ENCODE assay signal across 14 cellular contexts in the genomic region with DNA sequence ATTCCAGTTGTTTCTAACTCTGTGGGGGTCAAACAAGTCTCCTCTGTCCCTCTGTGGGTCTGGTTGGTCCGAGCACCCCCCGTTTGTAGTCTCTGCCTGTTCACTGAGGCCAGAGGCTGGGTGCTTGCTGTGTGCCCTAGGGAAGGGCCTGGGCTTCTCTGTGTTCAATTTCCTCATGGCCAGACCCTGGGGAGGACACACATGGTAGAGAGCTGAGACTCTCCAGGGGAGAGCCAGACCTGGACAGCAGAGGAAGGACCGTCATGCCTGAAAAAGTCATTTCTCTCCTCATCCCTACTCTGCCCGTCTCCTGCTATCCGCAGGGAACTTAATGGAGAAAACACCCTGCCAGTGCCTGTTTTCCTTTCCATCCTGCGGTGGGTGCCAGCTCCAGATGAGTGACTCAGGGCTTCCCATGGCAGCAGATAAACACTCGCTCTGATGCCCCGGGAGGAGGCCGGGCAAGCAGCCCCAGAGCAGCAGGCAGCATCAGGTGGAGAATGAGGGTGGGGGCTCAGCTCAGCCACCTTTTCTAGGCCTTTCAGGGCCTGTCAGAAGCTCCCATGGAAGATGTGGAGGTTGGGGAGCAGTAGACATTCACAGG. TPM values are rescaled to one million over a fixed set of nuclear protein-coding genes. Genes with fewer than 3 reads are reported as not detected.
DNase-seq lines count a peak whose midpoint lies in the region; ATAC-seq and TF ChIP-seq lines count a peak whose summit lies in the region.
"Had no signal": no experiment of that assay in that cellular context is flagged by ENCODE, and none has a peak within 500 bp of the region (broad histone marks: within the 10 kb centered on the region; RNA-seq: fewer than 3 reads in every experiment).

No MANE protein-coding gene starts in this region.

- H2BK120ac ChIP-seq in mesendoderm (ENCODE audit: low read depth, low read length), result no peak overlapping the region

- no peak overlapping the region for H3K4ac ChIP-seq in mesendoderm (ENCODE audit: low read depth, low read length)

- H3K18ac ChIP-seq in mesendoderm (ENCODE audit: low read length), result no peak overlapping the region

- no peaks in the 10 kb centered on the region for H4K20me1 ChIP-seq in fibroblast of lung (ENCODE audit: control insufficient read depth, extremely low read depth, insufficient read depth, low read length)

- no peak overlapping the region for H2BK5ac ChIP-seq in mesendoderm (ENCODE audit: low read length)

- no peak overlapping the region for H3K4me2 ChIP-seq in fibroblast of lung (ENCODE audit: extremely low read depth, insufficient read depth, low read length)
- H3K4me2 ChIP-seq in mesendoderm (ENCODE audit: low read length), result no peak overlapping the region

- no peak overlapping the region for H3K27ac Mint-ChIP-seq in endothelial cell (ENCODE audit: unreplicated experiment)
- H3K27ac Mint-ChIP-seq: activated naive CD4-positive, alpha-beta T cell treated with anti-CD3 and anti-CD28 coated beads, Interleukin-2, amount 50 U/mL, for 72 hours had no signal

- H3K27ac ChIP-seq in fibroblast of lung (ENCODE audit: insufficient read depth, low read length), result peak overlapping the region; percentile 39
- H3K27ac ChIP-seq in prostate gland, result no peak overlapping the region
- no peak overlapping the region for H3K27ac ChIP-seq in mesendoderm (ENCODE audit: low read depth, low read length)
- H3K27ac ChIP-seq: HL-60 had no signal

- peaks cover 14% of the 10 kb centered on the region for H3K4me1 Mint-ChIP-seq in endothelial cell (ENCODE audit: unreplicated experiment)

- TF ChIP-seq CTCF in fibroblast of lung (conservative IDR thresholded peaks at IDR 0.05 in 1 of 2, IDR thresholded peaks at IDR 0.05 in 1 of 2; ENCODE audit: low read depth in 1 of 2, low read length in 2 of 2), result no peak
- no peak for TF ChIP-seq CTCF in retinal pigment epithelial cell (conservative IDR thresholded peaks at IDR 0.05; ENCODE audit: low read depth, low read length)
- no peak for TF ChIP-seq CTCF in endothelial cell (IDR thresholded peaks at IDR 0.05; ENCODE audit: unreplicated experiment)
- no peak for TF ChIP-seq CTCF in prostate gland (IDR thresholded peaks at IDR 0.05)

- WGBS in prostate gland, result 78% methylated on average over 9 of the region's 9 CpGs
- no CpG with 5 or more reads among the region's 9 CpGs for WGBS in mesendoderm (ENCODE audit: extremely low coverage, insufficient coverage, low lambda C conversion rate)

- H3K79me1 ChIP-seq in mesendoderm (ENCODE audit: low read length), result no peaks in the 10 kb centered on the region

- no peak for TF ChIP-seq POLR2A in prostate gland (IDR thresholded peaks at IDR 0.05)

- DNase-seq in ELR (ENCODE audit: low read depth) (peak; percentile 73), RPMI7951 (ENCODE audit: low read depth) (peak; percentile 83), fibroblast of lung (ENCODE audit: low read depth in 2 of 2) (peak in 1 of 2 donors; percentile 73), retinal pigment epithelial cell (ENCODE audit: low read depth) (peak; percentile 58), endothelial cell (ENCODE audit: low spot score) (no peak), prostate gland (ENCODE audit: low spot score) (no peak), mesendoderm (no peak)
- DNase-seq: activated CD4-positive, alpha-beta T cell treated with anti-CD3 and anti-CD28 coated beads for 4 hours; DMS153; foreskin melanocyte; RPMI8226 had no signal

- H3K36me3 Mint-ChIP-seq in endothelial cell (ENCODE audit: low read depth, unreplicated experiment), result peaks cover 14% of the 10 kb centered on the region
- H3K36me3 Mint-ChIP-seq: activated naive CD4-positive, alpha-beta T cell treated with anti-CD3 and anti-CD28 coated beads, Interleukin-2, amount 50 U/mL, for 72 hours had no signal

- H3K79me2 ChIP-seq in fibroblast of lung (ENCODE audit: control insufficient read depth, insufficient read depth, low read length) (no peaks in the 10 kb centered on the region), mesendoderm (ENCODE audit: control insufficient read depth, insufficient read depth, low read length) (no peaks in the 10 kb centered on the region)

- no peak overlapping the region for H2AFZ ChIP-seq in fibroblast of lung (ENCODE audit: low read length)

- no peak overlapping the region for H2AK5ac ChIP-seq in mesendoderm (ENCODE audit: low read length)

- H3K9me3 ChIP-seq in fibroblast of lung (ENCODE audit: control insufficient read depth, insufficient read depth, low read depth, low read length), result no peaks in the 10 kb centered on the region
- no peaks in the 10 kb centered on the region for H3K9me3 ChIP-seq in prostate gland

- no peak overlapping the region for H3K4me3 Mint-ChIP-seq in endothelial cell (ENCODE audit: unreplicated experiment)

- H3K27me3 ChIP-seq in fibroblast of lung (ENCODE audit: control insufficient read depth, insufficient read depth, low read length) (peaks cover 2% of the 10 kb centered on the region), prostate gland (replicated peaks; ENCODE audit: insufficient read depth) (no peaks in the 10 kb centered on the region), mesendoderm (ENCODE audit: insufficient read depth, low read length, poor library complexity) (no peaks in the 10 kb centered on the region)

- no peak overlapping the region for H3K9ac ChIP-seq in fibroblast of lung (ENCODE audit: insufficient read depth, low read length)
- H3K9ac ChIP-seq in mesendoderm (ENCODE audit: low read length), result no peak overlapping the region

- H4K8ac ChIP-seq in mesendoderm (ENCODE audit: low read depth, low read length), result no peak overlapping the region

- H3K4me1 ChIP-seq in fibroblast of lung (ENCODE audit: control insufficient read depth, extremely low read depth, insufficient read depth, low read length) (peaks cover 16% of the 10 kb centered on the region), prostate gland (replicated peaks) (no peaks in the 10 kb centered on the region), mesendoderm (ENCODE audit: control insufficient read depth, low read depth, low read length) (no peaks in the 10 kb centered on the region)

- no peaks in the 10 kb centered on the region for H3K9me3 Mint-ChIP-seq in endothelial cell (ENCODE audit: unreplicated experiment)
- H3K9me3 Mint-ChIP-seq: activated naive CD4-positive, alpha-beta T cell treated with anti-CD3 and anti-CD28 coated beads, Interleukin-2, amount 50 U/mL, for 72 hours had no signal

- intact Hi-C loops in prostate gland (cut with DNase I), result no loop called here

- H3K27me3 Mint-ChIP-seq in endothelial cell (ENCODE audit: unreplicated experiment), result peaks cover 9% of the 10 kb centered on the region

- no peak overlapping the region for H3K23ac ChIP-seq in mesendoderm (ENCODE audit: low read length)

- H3K36me3 ChIP-seq in fibroblast of lung (ENCODE audit: control insufficient read depth, insufficient read depth, low read length) (no peaks in the 10 kb centered on the region), prostate gland (no peaks in the 10 kb centered on the region), mesendoderm (ENCODE audit: control insufficient read depth, insufficient read depth, low read length) (no peaks in the 10 kb centered on the region)

- H4K5ac ChIP-seq in mesendoderm (ENCODE audit: low read length), result no peak overlapping the region

- H3K4me3 ChIP-seq in fibroblast of lung (replicated peaks in 1 of 4; ENCODE audit: control extremely low read depth in 1 of 4, insufficient read depth in 1 of 4, low read depth in 3 of 4, low read length in 4 of 4) (no peak overlapping the region), retinal pigment epithelial cell (ENCODE audit: low read length) (no peak overlapping the region), prostate gland (no peak overlapping the region), mesendoderm (ENCODE audit: low read length) (no peak overlapping the region)

- no peak overlapping the region for H3K56ac ChIP-seq in mesendoderm (ENCODE audit: low read length)

- no peak for ATAC-seq in HG03457 (IDR thresholded peaks at IDR 0.05; ENCODE audit: unreplicated experiment)
- ATAC-seq: activated naive CD4-positive, alpha-beta T cell treated with anti-CD3 and anti-CD28 coated beads, Interleukin-2, amount 50 U/mL, for 72 hours had no signal

- no peak overlapping the region for H2BK15ac ChIP-seq in mesendoderm (replicated peaks; ENCODE audit: low read depth)

RNA-seq across cellular contexts. Expression of a gene that starts 51.9 kb away (rescaled TPM):
- 1.4 and 1.7 TPM in 2 replicates for total RNA-seq in RPMI7951 (2014; rRNA removed; shearing (Covaris generic))
- total RNA-seq in fibroblast of lung (0.26 and 0.66 TPM in 2 replicates), endothelial cell (ENCODE audit: unreplicated experiment) (26.4 TPM), prostate gland (1 to 10 TPM; 1.0 to 7.4 TPM)
- 1.4 and 1.8 TPM in 2 replicates for polyA plus RNA-seq in fibroblast of lung
- polyA plus RNA-seq in fibroblast of lung (2012), result 5.0 and 6.8 TPM in 2 replicates
- polyA minus RNA-seq in fibroblast of lung (ENCODE audit: low replicate concordance), result 5.1 and 6.5 TPM in 2 replicates
- 23.6 TPM for polyA plus RNA-seq in mesendoderm (2013, experiment 1 of 2)
- 20.7 TPM for polyA plus RNA-seq in mesendoderm (2013, experiment 2 of 2)

Comparison
In these comparisons a context has a peak if more than half of its experiments do, and no peak if none do; other contexts are left out.
1. DNase-seq: peak in ELR (single experiment), RPMI7951 (single experiment) and retinal pigment epithelial cell (single experiment); none in endothelial cell (single experiment), prostate gland (single experiment) and mesendoderm (single experiment).